Comparison of ENCODE assay signal across 15 cellular contexts in genomic region chr1:31880957-31881697, GRCh38. TPM values are rescaled to one million over a fixed set of nuclear protein-coding genes. Genes with fewer than 3 reads are reported as not detected.
A peak's percentile ranks its signal among the peaks of the same experiment; 100 is the strongest.
DNase-seq lines count a peak whose midpoint lies in the region; ATAC-seq and TF ChIP-seq lines count a peak whose summit lies in the region.
"Had no signal": no experiment of that assay in that cellular context is flagged by ENCODE, and none has a peak within 500 bp of the region (broad histone marks: within the 10 kb centered on the region; RNA-seq: fewer than 3 reads in every experiment).

No MANE protein-coding gene starts in this region.

- H3K79me2 ChIP-seq in PC-3 (ENCODE audit: low read length), result no peaks in the 10 kb centered on the region

- POLR2A ChIA-PET in Caco-2 (lab: Charles Lee), result interaction anchor here (0.6 to 1.2 kb wide), 3 partner anchors 63 to 78 kb away, joined by 3 read pairs; no protein-coding TSS in a partner anchor
- POLR2A ChIA-PET in PC-3 (lab: Charles Lee; ENCODE audit: unreplicated experiment), result no interaction called here

- H3K9me2 ChIP-seq in PC-3 (replicated peaks; ENCODE audit: low read length), result no peaks in the 10 kb centered on the region

- peaks cover 17% of the 10 kb centered on the region for H3K4me1 Mint-ChIP-seq in Caco-2 (ENCODE audit: low read depth, unreplicated experiment)

- H3K4me2 ChIP-seq in PC-3 (ENCODE audit: low read length), result no peak overlapping the region

- no peak overlapping the region for H3K9ac ChIP-seq in PC-3 (ENCODE audit: low read length)

- H3K27ac Mint-ChIP-seq in Caco-2 (ENCODE audit: unreplicated experiment), result peak overlapping the region; percentile 78
- H3K27ac Mint-ChIP-seq: activated naive CD8-positive, alpha-beta T cell treated with anti-CD3 and anti-CD28 coated beads for 36 hours; stimulated activated naive CD8-positive, alpha-beta T cell treated with anti-CD3 and anti-CD28 coated beads, Interleukin-15, Interleukin-2, amounts not matched to agents 100 ng/mL and 50 ng/mL, for 24 hours had no signal

- H3K27me3 Mint-ChIP-seq in Caco-2 (ENCODE audit: insufficient read depth, unreplicated experiment), result no peaks in the 10 kb centered on the region
- H3K27me3 Mint-ChIP-seq: activated naive CD8-positive, alpha-beta T cell treated with anti-CD3 and anti-CD28 coated beads for 36 hours; stimulated activated naive CD8-positive, alpha-beta T cell treated with anti-CD3 and anti-CD28 coated beads, Interleukin-15, Interleukin-2, amounts not matched to agents 100 ng/mL and 50 ng/mL, for 24 hours had no signal

- no peak for DNase-seq in Caco-2
- DNase-seq in PC-3, result peak; percentile 12
- DNase-seq in lower lobe of right lung, result no peak
- DNase-seq in AML-193 (lab: John Stamatoyannopoulos, UW), result no peak
- no peak for DNase-seq in cerebellum (ENCODE audit: low spot score)
- DNase-seq: activated naive CD8-positive, alpha-beta T cell treated with anti-CD3 and anti-CD28 coated beads for 36 hours; BE2C; GOT3; NCI-H446 treated with DMSO at 0.1 percent for 48 hours; retina; stimulated activated CD4-positive, alpha-beta T cell treated with anti-CD3 and anti-CD28 coated beads, Interleukin-4, amount 100 ng/mL, for 4 hours had no signal

- no peak overlapping the region for H3K27ac ChIP-seq in PC-3 (ENCODE audit: low read length)
- H3K27ac ChIP-seq in lower lobe of right lung, result no peak overlapping the region

- peak; percentile 42 for ATAC-seq in PC-3
- peak; percentile 13 to 42 for ATAC-seq in lower lobe of right lung
- no peak for ATAC-seq in HG02642 (IDR thresholded peaks at IDR 0.05; ENCODE audit: poor library complexity, unreplicated experiment)
- ATAC-seq in GM19395 (IDR thresholded peaks at IDR 0.05; ENCODE audit: unreplicated experiment), result no peak

- no peaks in the 10 kb centered on the region for H4K20me1 ChIP-seq in PC-3 (ENCODE audit: low read length)

- no peak overlapping the region for H3K4me3 ChIP-seq in Caco-2 (ENCODE audit: low read depth, low read length)
- H3K4me3 ChIP-seq in PC-3 (ENCODE audit: low read length), result no peak overlapping the region
- H3K4me3 ChIP-seq in lower lobe of right lung, result no peak overlapping the region

- H3K9me3 ChIP-seq in Caco-2, result no peaks in the 10 kb centered on the region
- H3K9me3 ChIP-seq in PC-3 (ENCODE audit: low read length), result no peaks in the 10 kb centered on the region
- H3K9me3 ChIP-seq in lower lobe of right lung, result no peaks in the 10 kb centered on the region
- H3K9me3 ChIP-seq: BE2C had no signal

- H3K36me3 Mint-ChIP-seq in Caco-2 (ENCODE audit: insufficient read depth, unreplicated experiment), result no peaks in the 10 kb centered on the region
- H3K36me3 Mint-ChIP-seq: activated naive CD8-positive, alpha-beta T cell treated with anti-CD3 and anti-CD28 coated beads for 36 hours had no signal

- CTCF ChIA-PET in Caco-2 (lab: Charles Lee) (interaction anchor here (0.6 to 2.1 kb wide), 4 partner anchors 31 to 192 kb away, joined by 3 to 9 read pairs (median 4); partner anchors contain the start of genes PTP4A2 and TMEM39B), PC-3 (lab: Charles Lee) (interaction anchor here (0.6 kb wide), 1 partner anchor 218 kb away, joined by 3 read pairs; no protein-coding TSS in a partner anchor)

- peak; percentile 20 for TF ChIP-seq POLR2A in GM19099 (IDR thresholded peaks at IDR 0.05; ENCODE audit: extremely low read depth, insufficient read length, low read depth)

- no peaks in the 10 kb centered on the region for H3K9me3 Mint-ChIP-seq in Caco-2 (ENCODE audit: unreplicated experiment)
- H3K9me3 Mint-ChIP-seq: activated naive CD8-positive, alpha-beta T cell treated with anti-CD3 and anti-CD28 coated beads for 36 hours; stimulated activated naive CD8-positive, alpha-beta T cell treated with anti-CD3 and anti-CD28 coated beads, Interleukin-15, Interleukin-2, amounts not matched to agents 100 ng/mL and 50 ng/mL, for 24 hours had no signal

- H3K27me3 ChIP-seq in Caco-2 (replicated peaks; ENCODE audit: control insufficient read depth, insufficient read depth, low read length) (no peaks in the 10 kb centered on the region), PC-3 (ENCODE audit: low read length) (no peaks in the 10 kb centered on the region), lower lobe of right lung (ENCODE audit: low read depth) (no peaks in the 10 kb centered on the region)
- H3K27me3 ChIP-seq: BE2C had no signal

- peaks cover 14% of the 10 kb centered on the region for H3K4me1 ChIP-seq in Caco-2
- H3K4me1 ChIP-seq in PC-3 (ENCODE audit: insufficient read depth, low read length), result no peaks in the 10 kb centered on the region
- peaks cover 9% of the 10 kb centered on the region for H3K4me1 ChIP-seq in lower lobe of right lung
- H3K4me1 ChIP-seq: BE2C had no signal

- intact Hi-C loops in Caco-2 (cut with micrococcal nuclease; ENCODE audit: unreplicated experiment), result loop anchor here (1.0 kb wide), 1 partner anchor 26 kb away; no protein-coding TSS in a partner anchor
- intact Hi-C loops in PC-3 (cut with micrococcal nuclease), result no loop called here
- intact Hi-C loops in lower lobe of right lung (cut with DNase I), result no loop called here

- TF ChIP-seq CTCF in Caco-2 (IDR thresholded peaks at IDR 0.05; ENCODE audit: insufficient read depth in 1 of 2, low read depth in 1 of 2, low read length in 1 of 2, severe bottlenecking in 1 of 2, unreplicated experiment in 1 of 2) (no peak), PC-3 (conservative IDR thresholded peaks at IDR 0.05; ENCODE audit: low read depth, low read length) (no peak), lower lobe of right lung (IDR thresholded peaks at IDR 0.05) (no peak)

- 0 out of 2 replicates have a peak overlapping the region, but pooled peaks have one; percentile 50 for H2AFZ ChIP-seq in PC-3 (ENCODE audit: low read length)

- H3F3A ChIP-seq in PC-3 (ENCODE audit: low read length, unreplicated experiment), result no peaks in the 10 kb centered on the region

- H3K36me3 ChIP-seq in Caco-2 (ENCODE audit: control insufficient read depth, insufficient read depth, low read length), result no peaks in the 10 kb centered on the region
- H3K36me3 ChIP-seq in PC-3 (ENCODE audit: low read depth, low read length), result no peaks in the 10 kb centered on the region
- H3K36me3 ChIP-seq in lower lobe of right lung, result no peaks in the 10 kb centered on the region
- H3K36me3 ChIP-seq: BE2C had no signal

- H3K4me3 Mint-ChIP-seq in Caco-2 (ENCODE audit: unreplicated experiment), result peak overlapping the region; percentile 65
- H3K4me3 Mint-ChIP-seq: activated naive CD8-positive, alpha-beta T cell treated with anti-CD3 and anti-CD28 coated beads for 36 hours; stimulated activated naive CD8-positive, alpha-beta T cell treated with anti-CD3 and anti-CD28 coated beads, Interleukin-15, Interleukin-2, amounts not matched to agents 100 ng/mL and 50 ng/mL, for 24 hours had no signal

- BruUV-seq in Caco-2 (replicated peaks; lab: Mats Ljungman, UMichigan), result no TSS peak
- no TSS peak for BruUV-seq in PC-3 (replicated peaks; lab: Mats Ljungman, UMichigan)

RNA-seq across cellular contexts. Expression of gene PTP4A2, which starts 57.0 kb away (rescaled TPM):
- 150 and 169 TPM in 2 replicates for total RNA-seq in Caco-2 (2022)
- total RNA-seq in PC-3 (2014; rRNA removed), result 335 and 340 TPM in 2 replicates
- 205 TPM for total RNA-seq in lower lobe of right lung
- 155 TPM for total RNA-seq in cerebellum

Comparison
In these comparisons a context has a peak if more than half of its experiments do, and no peak if none do; other contexts are left out.
1. ATAC-seq: peak in PC-3 (single experiment) and lower lobe of right lung (2 of 2); none in HG02642 (single experiment) and GM19395 (single experiment).